23 cellular contexts compared by ENCODE assay signal in genomic region chr11:88399171-88399570, GRCh38.
"Had no signal": no experiment of that assay in that cellular context is flagged by ENCODE, and none has a peak within 500 bp of the region (broad histone marks: within the 10 kb centered on the region; RNA-seq: fewer than 3 reads in every experiment).

No MANE protein-coding gene starts in this region.

- H3K4me1 ChIP-seq: pancreas, psoas muscle, right atrium auricular region had no signal

- H3K27me3 ChIP-seq: adrenal gland, ascending aorta, pancreas, right atrium auricular region, thyroid gland, upper lobe of right lung had no signal

- H3K4me3 ChIP-seq: adrenal gland, ascending aorta, coronary artery, pancreas, psoas muscle, right atrium auricular region, thyroid gland, upper lobe of right lung had no signal

- DNase-seq: activated B cell treated with CpG ODN at 0.5 μM for 24 hours; activated CD4-positive, alpha-beta T cell treated with anti-CD3 and anti-CD28 coated beads for 4 hours; activated CD4-positive, alpha-beta T cell treated with anti-CD3 and anti-CD28 coated beads, Interleukin-2, amount 50 U/mL, for 48 hours; activated CD8-positive, alpha-beta memory T cell treated with anti-CD3 and anti-CD28 coated beads, Interleukin-2, amount 50 U/mL, for 48 hours; activated naive CD4-positive, alpha-beta T cell; activated T-cell treated with anti-CD3 and anti-CD28 coated beads, Interleukin-2, amount 50 U/mL, for 4 hours; adrenal gland; cerebellar nuclear complex; erythroblast; left ventricle myocardium superior; midbrain; natural killer cell; pancreas; psoas muscle; stimulated activated CD4-positive, alpha-beta T cell treated with anti-CD3 and anti-CD28 coated beads, Interleukin-4, amount 100 ng/mL, for 4 hours; stimulated activated naive CD8-positive, alpha-beta T cell treated with anti-CD3 and anti-CD28 coated beads, Interleukin-15, Interleukin-2, amounts not matched to agents 100 U/mL and 50 U/mL, for 24 hours; substantia nigra; T1000; thyroid gland; upper lobe of right lung had no signal

- ATAC-seq: left ventricle myocardium superior, psoas muscle, upper lobe of right lung had no signal

- H3K27ac ChIP-seq: adrenal gland, ascending aorta, coronary artery, pancreas, psoas muscle, right atrium auricular region, thyroid gland, upper lobe of right lung had no signal

- H3K9me3 ChIP-seq: adrenal gland, ascending aorta, pancreas, psoas muscle, right atrium auricular region, thyroid gland, upper lobe of right lung had no signal

- H3K36me3 ChIP-seq: adrenal gland, ascending aorta, pancreas, right atrium auricular region, thyroid gland, upper lobe of right lung had no signal
